ENCODE assay signal across 8 cellular contexts in genomic region chr2:72325592-72326422, GRCh38.
DNase-seq lines count a peak whose midpoint lies in the region; ATAC-seq and TF ChIP-seq lines count a peak whose summit lies in the region.

No MANE protein-coding gene starts in this region.

- DNase-seq in AG04449 (ENCODE audit: low read depth, low spot score) (no peak), GM13976 (ENCODE audit: low spot score) (peak; percentile 8), kidney epithelial cell (ENCODE audit: low read depth) (no peak), NCI-H187 treated with DMSO at 0.1 percent for 48 hours (lab: John Stamatoyannopoulos, UW) (no peak), NCI-H1048 (lab: John Stamatoyannopoulos, UW) (no peak)

- CTCF ChIA-PET in AG04449 (lab: Yijun Ruan, JAX), result interaction anchor here (0.6 to 2.2 kb wide), 16 partner anchors 9 to 254 kb away, joined by 3 to 18 read pairs (median 4); no protein-coding TSS in a partner anchor

- ATAC-seq in HG03354 (IDR thresholded peaks at IDR 0.05; ENCODE audit: poor library complexity, severe bottlenecking, unreplicated experiment) (peak; percentile 85), HG03045 (IDR thresholded peaks at IDR 0.05; ENCODE audit: unreplicated experiment) (no peak)

- peak; percentile 49 for TF ChIP-seq CTCF in AG04449 (IDR thresholded peaks at IDR 0.05; ENCODE audit: insufficient read depth, low read length, missing control alignments)
- peak; percentile 53 for TF ChIP-seq CTCF in GM13976 (IDR thresholded peaks at IDR 0.05; ENCODE audit: borderline replicate concordance, control extremely low read depth, extremely low read depth, insufficient read depth, missing control alignments)
- peak; percentile 81 for TF ChIP-seq CTCF in WI38 (IDR thresholded peaks at IDR 0.05; ENCODE audit: low read depth, low read length)
- peak; percentile 55 for TF ChIP-seq CTCF in kidney epithelial cell (IDR thresholded peaks at IDR 0.05; ENCODE audit: insufficient read depth, low read length, poor library complexity, severe bottlenecking)

- H3K27me3 ChIP-seq in kidney epithelial cell (ENCODE audit: control insufficient read depth, insufficient read depth, low read length), result no peaks in the 10 kb centered on the region

- POLR2A ChIA-PET in AG04449 (lab: Yijun Ruan, JAX), result no interaction called here

- no peak overlapping the region for H3K4me3 ChIP-seq in AG04449 (ENCODE audit: low read depth, low read length)
- H3K4me3 ChIP-seq in WI38 (ENCODE audit: low read depth, low read length), result no peak overlapping the region
- no peak overlapping the region for H3K4me3 ChIP-seq in kidney epithelial cell (ENCODE audit: low read depth, low read length)

- in situ Hi-C loops in GM13976 (cut with MboI; ENCODE audit: low sequenced_read_pairs, unreplicated experiment), result no loop called here

- no peaks in the 10 kb centered on the region for H3K36me3 ChIP-seq in kidney epithelial cell (ENCODE audit: control insufficient read depth, insufficient read depth, low read length)
